In the genomic region with DNA sequence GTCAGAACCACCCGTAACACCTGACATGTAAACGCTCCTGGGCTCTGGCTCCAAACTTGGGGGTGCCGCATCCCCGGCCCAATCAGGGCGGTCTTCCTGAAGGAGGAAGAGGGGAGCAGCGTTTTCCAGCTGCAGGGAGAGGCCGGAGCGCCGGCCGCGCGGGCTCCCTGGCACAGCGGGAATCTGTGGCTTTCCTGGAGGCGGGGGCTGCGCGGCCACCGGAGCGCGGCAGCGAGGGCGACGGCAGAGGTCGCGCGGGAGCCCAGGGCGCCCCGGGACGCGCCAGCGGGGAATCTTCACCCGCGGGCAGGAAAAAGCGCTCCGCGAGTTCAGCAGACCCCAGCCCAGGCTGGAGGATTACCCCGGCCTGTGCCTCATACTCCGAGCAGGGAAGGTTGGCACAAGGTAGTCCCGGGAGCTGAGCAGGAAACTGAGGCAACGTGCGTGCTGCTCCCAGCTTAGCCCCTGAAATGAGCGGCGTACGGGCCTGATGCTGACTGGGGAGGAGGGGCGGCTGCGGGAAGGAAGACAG, we compare ENCODE assay signal across 6 cellular contexts. TPM values are rescaled to one million over a fixed set of nuclear protein-coding genes. Genes with fewer than 3 reads are reported as not detected.
A peak's percentile ranks its signal among the peaks of the same experiment; 100 is the strongest.
DNase-seq lines count a peak whose midpoint lies in the region; ATAC-seq and TF ChIP-seq lines count a peak whose summit lies in the region.

No MANE protein-coding gene starts in this region.

- no peak overlapping the region for H3K4me2 ChIP-seq in DND-41 (ENCODE audit: insufficient read depth, low read length)

- no peak overlapping the region for H3K27ac Mint-ChIP-seq in activated T-helper 1 cell treated with anti-CD3 and anti-CD28 coated beads, Interleukin-12 subunit alpha, Interleukin-12 subunit beta, Interleukin-2, Interleukin-4 antibody, amounts not matched to agents 30 ng/mL and 10 ng/mL and 1 ng/mL, durations not matched to agents 14 hours and 24 hours and 36 hours

- no peak overlapping the region for H3K27ac ChIP-seq in DND-41 (ENCODE audit: low read length)

- no peaks in the 10 kb centered on the region for H3K9me3 ChIP-seq in DND-41 (ENCODE audit: insufficient read depth, low read length, severe bottlenecking)

- intact Hi-C loops in activated T-helper 1 cell treated with anti-CD3 and anti-CD28 coated beads, Interleukin-12 subunit alpha, Interleukin-12 subunit beta, Interleukin-2, Interleukin-4 antibody, amounts not matched to agents 30 ng/mL and 10 ng/mL and 1 ng/mL, durations not matched to agents 14 hours and 24 hours and 36 hours (cut with micrococcal nuclease): loop anchor here (1.0 to 2.0 kb wide), 9 partner anchors 16 to 140 kb away; partner anchors contain the start of genes MSANTD2, SIAE, SPA17 and TBRG1

- peaks cover 8% of the 10 kb centered on the region; the same call in 1 of the 2 replicates for H4K20me1 ChIP-seq in DND-41 (ENCODE audit: insufficient read depth, low read length)

- H3K4me3 Mint-ChIP-seq in activated T-helper 1 cell treated with anti-CD3 and anti-CD28 coated beads, Interleukin-12 subunit alpha, Interleukin-12 subunit beta, Interleukin-2, Interleukin-4 antibody, amounts not matched to agents 30 ng/mL and 10 ng/mL and 1 ng/mL, durations not matched to agents 14 hours and 24 hours and 36 hours: peak overlapping the region; percentile 98

- no peaks in the 10 kb centered on the region for H3K79me2 ChIP-seq in DND-41 (ENCODE audit: insufficient read depth, low read length)

- no peaks in the 10 kb centered on the region for H3K9me3 Mint-ChIP-seq in activated T-helper 1 cell treated with anti-CD3 and anti-CD28 coated beads, Interleukin-12 subunit alpha, Interleukin-12 subunit beta, Interleukin-2, Interleukin-4 antibody, amounts not matched to agents 30 ng/mL and 10 ng/mL and 1 ng/mL, durations not matched to agents 14 hours and 24 hours and 36 hours

- no peaks in the 10 kb centered on the region for H3K27me3 ChIP-seq in DND-41 (ENCODE audit: insufficient read depth, low read length, poor library complexity)

- peaks cover 3% of the 10 kb centered on the region for H3K36me3 Mint-ChIP-seq in activated T-helper 1 cell treated with anti-CD3 and anti-CD28 coated beads, Interleukin-12 subunit alpha, Interleukin-12 subunit beta, Interleukin-2, Interleukin-4 antibody, amounts not matched to agents 30 ng/mL and 10 ng/mL and 1 ng/mL, durations not matched to agents 14 hours and 24 hours and 36 hours (ENCODE audit: low read depth)

- H3K36me3 ChIP-seq in DND-41 (ENCODE audit: insufficient read depth, low read length): peaks cover 6% of the 10 kb centered on the region; the same call in 1 of the 2 replicates

- peaks cover 37% of the 10 kb centered on the region for H3K27me3 Mint-ChIP-seq in activated T-helper 1 cell treated with anti-CD3 and anti-CD28 coated beads, Interleukin-12 subunit alpha, Interleukin-12 subunit beta, Interleukin-2, Interleukin-4 antibody, amounts not matched to agents 30 ng/mL and 10 ng/mL and 1 ng/mL, durations not matched to agents 14 hours and 24 hours and 36 hours (ENCODE audit: insufficient read depth)

- DNase-seq in DND-41: no peak
- DNase-seq in activated T-helper 1 cell treated with anti-CD3 and anti-CD28 coated beads, Interleukin-12 subunit alpha, Interleukin-12 subunit beta, Interleukin-2, Interleukin-4 antibody, amounts not matched to agents 30 ng/mL and 10 ng/mL and 1 ng/mL, durations not matched to agents 14 hours and 24 hours and 36 hours (ENCODE audit: low spot score): no peak
- DNase-seq in lung microvascular endothelial cell (ENCODE audit: low read depth in 2 of 2): peak; percentile 48 to 49
- no peak for DNase-seq in NCI-H2107 treated with DMSO at 0.1 percent for 48 hours (lab: John Stamatoyannopoulos, UW; ENCODE audit: unreplicated experiment)

- ATAC-seq in DND-41 (ENCODE audit: insufficient read depth, low read depth) (0 out of 3 replicates have a peak, but pooled peaks have one; percentile 11), HG02759 (IDR thresholded peaks at IDR 0.05; ENCODE audit: unreplicated experiment) (peak; percentile 8), HG03565 (IDR thresholded peaks at IDR 0.05; ENCODE audit: unreplicated experiment) (no peak)

- TF ChIP-seq CTCF in DND-41 (IDR thresholded peaks at IDR 0.05; ENCODE audit: borderline replicate concordance, extremely low read depth, low read length, poor library complexity, severe bottlenecking): no peak

- H3K9ac ChIP-seq in DND-41 (ENCODE audit: low read depth, low read length): no peak overlapping the region

- no peak overlapping the region for H2AFZ ChIP-seq in DND-41 (ENCODE audit: low read depth, low read length)

- no peak overlapping the region for H3K4me3 ChIP-seq in DND-41 (ENCODE audit: low read depth in 1 of 2, low read length in 2 of 2)

- peaks cover 19% of the 10 kb centered on the region for H3K4me1 Mint-ChIP-seq in activated T-helper 1 cell treated with anti-CD3 and anti-CD28 coated beads, Interleukin-12 subunit alpha, Interleukin-12 subunit beta, Interleukin-2, Interleukin-4 antibody, amounts not matched to agents 30 ng/mL and 10 ng/mL and 1 ng/mL, durations not matched to agents 14 hours and 24 hours and 36 hours (ENCODE audit: low read depth)

- no peaks in the 10 kb centered on the region for H3K4me1 ChIP-seq in DND-41 (ENCODE audit: insufficient read depth, low read length)

RNA-seq across cellular contexts. Expression of gene ESAM, which starts 0.6 kb away (rescaled TPM):
- 0.52 and 0.64 TPM in 2 replicates for total RNA-seq in activated T-helper 1 cell treated with anti-CD3 and anti-CD28 coated beads, Interleukin-12 subunit alpha, Interleukin-12 subunit beta, Interleukin-2, Interleukin-4 antibody, amounts not matched to agents 30 ng/mL and 10 ng/mL and 1 ng/mL, durations not matched to agents 14 hours and 24 hours and 36 hours
- 8.9 and 35.1 TPM in 2 replicates for total RNA-seq in lung microvascular endothelial cell

RNA-seq across cellular contexts. Expression of gene VSIG2, which starts 10.6 kb away (rescaled TPM):
- total RNA-seq in activated T-helper 1 cell treated with anti-CD3 and anti-CD28 coated beads, Interleukin-12 subunit alpha, Interleukin-12 subunit beta, Interleukin-2, Interleukin-4 antibody, amounts not matched to agents 30 ng/mL and 10 ng/mL and 1 ng/mL, durations not matched to agents 14 hours and 24 hours and 36 hours: not detected in 2 replicates
- under 0.01 TPM in 1 of 2 replicates, not detected in the other for total RNA-seq in lung microvascular endothelial cell

RNA-seq across cellular contexts. Expression of gene NRGN, which starts 22.9 kb away (rescaled TPM):
- total RNA-seq in activated T-helper 1 cell treated with anti-CD3 and anti-CD28 coated beads, Interleukin-12 subunit alpha, Interleukin-12 subunit beta, Interleukin-2, Interleukin-4 antibody, amounts not matched to agents 30 ng/mL and 10 ng/mL and 1 ng/mL, durations not matched to agents 14 hours and 24 hours and 36 hours: 3.9 and 6.1 TPM in 2 replicates
- total RNA-seq in lung microvascular endothelial cell: 0.20 and 0.65 TPM in 2 replicates

RNA-seq across cellular contexts. Expression of gene MSANTD2, which starts 37.5 kb away (rescaled TPM):
- total RNA-seq in activated T-helper 1 cell treated with anti-CD3 and anti-CD28 coated beads, Interleukin-12 subunit alpha, Interleukin-12 subunit beta, Interleukin-2, Interleukin-4 antibody, amounts not matched to agents 30 ng/mL and 10 ng/mL and 1 ng/mL, durations not matched to agents 14 hours and 24 hours and 36 hours: 8.9 and 9.7 TPM in 2 replicates
- 3.9 and 5.6 TPM in 2 replicates for total RNA-seq in lung microvascular endothelial cell

Comparison
In these comparisons a context has a peak if more than half of its experiments do, and no peak if none do; other contexts are left out.
1. DNase-seq: peak in lung microvascular endothelial cell (2 of 2); none in DND-41 (single experiment), activated T-helper 1 cell treated with anti-CD3 and anti-CD28 coated beads, Interleukin-12 subunit alpha, Interleukin-12 subunit beta, Interleukin-2, Interleukin-4 antibody, amounts not matched to agents 30 ng/mL and 10 ng/mL and 1 ng/mL, durations not matched to agents 14 hours and 24 hours and 36 hours (single experiment) and NCI-H2107 treated with DMSO at 0.1 percent for 48 hours (single experiment).